Comparison of ENCODE assay signal across 21 cellular contexts in the genomic region with DNA sequence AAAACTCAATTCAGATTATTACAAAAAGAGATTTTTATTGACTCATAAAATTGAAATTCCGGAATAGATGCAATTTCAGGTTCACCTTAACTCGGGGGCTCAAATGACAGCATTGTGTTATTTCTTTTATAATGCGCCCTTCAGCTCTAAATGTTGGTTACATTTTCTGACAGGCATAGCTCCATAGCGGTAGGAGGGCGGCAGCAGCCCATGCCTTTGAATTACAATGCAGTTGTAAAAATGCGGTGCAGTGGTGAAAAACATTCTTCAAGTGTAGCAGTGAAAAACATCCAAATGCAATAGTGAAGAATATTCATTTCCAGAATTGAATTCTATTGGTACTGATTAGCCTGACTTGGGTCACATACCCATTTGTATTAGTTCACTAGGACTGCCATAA.
"Had no signal": no experiment of that assay in that cellular context is flagged by ENCODE, and none has a peak within 500 bp of the region (broad histone marks: within the 10 kb centered on the region; RNA-seq: fewer than 3 reads in every experiment).

No MANE protein-coding gene starts in this region.

- H3K4me3 Mint-ChIP-seq: activated CD8-positive, alpha-beta T cell treated with anti-CD3 and anti-CD28 coated beads, Interleukin-2, amount 10 ng/mL, durations not matched to agents 7 days and 5 days; activated naive CD4-positive, alpha-beta T cell treated with anti-CD3 and anti-CD28 coated beads, Interleukin-2, amount 50 U/mL, for 24 hours; T-helper 1 cell treated with Interleukin-12 subunit alpha and Interleukin-12 subunit beta and Interleukin-4 antibody, amounts not matched to agents 30 μg/mL and 1 μg/mL, for 36 hours had no signal

- H3K36me3 ChIP-seq: breast epithelium, Peyer's patch, SJSA1 had no signal

- H3K4me1 ChIP-seq: breast epithelium, Peyer's patch had no signal

- H3K27me3 Mint-ChIP-seq: activated naive CD4-positive, alpha-beta T cell treated with anti-CD3 and anti-CD28 coated beads, Interleukin-2, amount 50 U/mL, for 24 hours had no signal

- H3K4me1 Mint-ChIP-seq: activated naive CD4-positive, alpha-beta T cell treated with anti-CD3 and anti-CD28 coated beads, Interleukin-2, amount 50 U/mL, for 24 hours had no signal

- H3K27ac Mint-ChIP-seq: activated CD8-positive, alpha-beta T cell treated with anti-CD3 and anti-CD28 coated beads, Interleukin-2, amount 10 ng/mL, durations not matched to agents 7 days and 5 days; activated naive CD4-positive, alpha-beta T cell treated with anti-CD3 and anti-CD28 coated beads, Interleukin-2, amount 50 U/mL, for 24 hours; T-helper 1 cell treated with Interleukin-12 subunit alpha and Interleukin-12 subunit beta and Interleukin-4 antibody, amounts not matched to agents 30 μg/mL and 1 μg/mL, for 36 hours had no signal

- DNase-seq: activated CD4-positive, alpha-beta T cell treated with anti-CD3 and anti-CD28 coated beads for 48 hours; activated CD4-positive, alpha-beta T cell treated with anti-CD3 and anti-CD28 coated beads, Interleukin-2, amount 50 U/mL, for 4 hours; activated CD4-positive, CD25-positive, alpha-beta regulatory T cell treated with anti-CD3 and anti-CD28 coated beads, Interleukin-2, amount 50 U/mL, for 72 hours; activated CD8-positive, alpha-beta memory T cell treated with anti-CD3 and anti-CD28 coated beads, Interleukin-2, amount 50 U/mL, for 48 hours; activated CD8-positive, alpha-beta T cell treated with anti-CD3 and anti-CD28 coated beads, Interleukin-2, amount 10 ng/mL, durations not matched to agents 7 days and 5 days; activated T-cell treated with anti-CD3 and anti-CD28 coated beads, Interleukin-2, amount 50 U/mL, for 1 hour; aorta; central memory CD4-positive, alpha-beta T cell; Kasumi-1; NCI-H1105 treated with DMSO at 0.1 percent for 48 hours; NCI-H1436 treated with DMSO at 0.1 percent for 48 hours; NCI-H187; NCI-H2081; NCI-H510A treated with DMSO at 0.1 percent for 48 hours; Peyer's patch; Right ventricle myocardium superior had no signal

- H3K4me3 ChIP-seq: breast epithelium, Peyer's patch, SJSA1 had no signal

- H3K9me3 ChIP-seq: Peyer's patch, SJSA1 had no signal

- H3K9me3 Mint-ChIP-seq: T-helper 1 cell treated with Interleukin-12 subunit alpha and Interleukin-12 subunit beta and Interleukin-4 antibody, amounts not matched to agents 30 μg/mL and 1 μg/mL, for 36 hours had no signal

- H3K27ac ChIP-seq: breast epithelium, Peyer's patch, RWPE1, SJSA1 had no signal

- H3K36me3 Mint-ChIP-seq: activated naive CD4-positive, alpha-beta T cell treated with anti-CD3 and anti-CD28 coated beads, Interleukin-2, amount 50 U/mL, for 24 hours had no signal

- ATAC-seq: activated CD8-positive, alpha-beta T cell treated with anti-CD3 and anti-CD28 coated beads, Interleukin-2, amount 10 ng/mL, durations not matched to agents 7 days and 5 days had no signal

- H3K27me3 ChIP-seq: breast epithelium, Peyer's patch had no signal
